ENCODE assay signal across 8 cellular contexts in genomic region chr13:114103801-114104625, GRCh38. TPM values are rescaled to one million over a fixed set of nuclear protein-coding genes. Genes with fewer than 3 reads are reported as not detected.
DNase-seq lines count a peak whose midpoint lies in the region; ATAC-seq, FAIRE-seq and TF ChIP-seq lines count a peak whose summit lies in the region.
"Not testable (repeated sequence)": the region's sequence is repeated elsewhere in the genome, so short reads cannot be mapped to it uniquely, and the experiment has no call there.

No MANE protein-coding gene starts in this region.

- CTCF ChIA-PET in activated CD8-positive, alpha-beta T cell treated with anti-CD3 and anti-CD28 coated beads, Interleukin-2, amount 10 ng/mL, durations not matched to agents 7 days and 5 days (lab: Charles Lee): not testable (repeated sequence)

- peak; percentile 84 for FAIRE-seq in urothelium cell line (lab: Jason Lieb, UNC)

- not testable (repeated sequence) for H3K9me3 ChIP-seq in BLaER1 treated with 17β-estradiol and CSF1 and Interleukin-3, amounts not matched to agents 10 nM and 100 nM (replicated peaks in 1 of 11); RWPE2 (ENCODE audit: severe bottlenecking); right atrium auricular region; psoas muscle

- peak overlapping the region; percentile 30 for H3K27ac Mint-ChIP-seq in activated CD8-positive, alpha-beta T cell treated with anti-CD3 and anti-CD28 coated beads, Interleukin-2, amount 10 ng/mL, durations not matched to agents 7 days and 5 days
- not testable (repeated sequence) for H3K27ac Mint-ChIP-seq in activated naive CD8-positive, alpha-beta T cell treated with anti-CD3 and anti-CD28 coated beads, Interleukin-2, amount 10 ng/mL, durations not matched to agents 7 days and 5 days
- peak overlapping the region; percentile 60 to 98 (median 90) for H3K27ac Mint-ChIP-seq in naive thymus-derived CD8-positive, alpha-beta T cell

- peak overlapping the region in 2 of 11 experiments; percentile 16 to 43; a peak in 2 of 22 replicates for H3K27ac ChIP-seq in BLaER1 treated with 17β-estradiol and CSF1 and Interleukin-3, amounts not matched to agents 10 nM and 100 nM
- H3K27ac ChIP-seq in RWPE2 (ENCODE audit: poor library complexity, severe bottlenecking); right atrium auricular region; psoas muscle: not testable (repeated sequence)

- DNase-seq in RWPE2 (ENCODE audit: low spot score): peak; percentile 51
- not testable (repeated sequence) for DNase-seq in activated CD8-positive, alpha-beta T cell treated with anti-CD3 and anti-CD28 coated beads, Interleukin-2, amount 10 ng/mL, durations not matched to agents 7 days and 5 days; urothelium cell line (ENCODE audit: low spot score)
- peak; percentile 24 for DNase-seq in activated naive CD8-positive, alpha-beta T cell treated with anti-CD3 and anti-CD28 coated beads, Interleukin-2, amount 10 ng/mL, durations not matched to agents 7 days and 5 days
- DNase-seq in right atrium auricular region (ENCODE audit: low spot score): peak; percentile 38
- DNase-seq in naive thymus-derived CD8-positive, alpha-beta T cell: peak in 3 of 10 donors; percentile 41 to 64 (median 44)
- peak; percentile 12 to 40 for DNase-seq in psoas muscle

- H3K4me3 Mint-ChIP-seq in activated CD8-positive, alpha-beta T cell treated with anti-CD3 and anti-CD28 coated beads, Interleukin-2, amount 10 ng/mL, durations not matched to agents 7 days and 5 days; activated naive CD8-positive, alpha-beta T cell treated with anti-CD3 and anti-CD28 coated beads, Interleukin-2, amount 10 ng/mL, durations not matched to agents 7 days and 5 days: not testable (repeated sequence)
- peak overlapping the region; percentile 22 to 88 (median 59) for H3K4me3 Mint-ChIP-seq in naive thymus-derived CD8-positive, alpha-beta T cell

- H3K36me3 Mint-ChIP-seq in activated CD8-positive, alpha-beta T cell treated with anti-CD3 and anti-CD28 coated beads, Interleukin-2, amount 10 ng/mL, durations not matched to agents 7 days and 5 days (ENCODE audit: low read depth): peaks cover 18% of the 10 kb centered on the region
- H3K36me3 Mint-ChIP-seq in activated naive CD8-positive, alpha-beta T cell treated with anti-CD3 and anti-CD28 coated beads, Interleukin-2, amount 10 ng/mL, durations not matched to agents 7 days and 5 days: not testable (repeated sequence)
- H3K36me3 Mint-ChIP-seq in naive thymus-derived CD8-positive, alpha-beta T cell: peaks cover 0 to 52% (median 6%) of the 10 kb centered on the region in 3 donors

- whole genome bisulfite sequencing in psoas muscle, 3 donors: 89 to 96% (median 93%) methylated on average over 28 to 59 of the region's 61 CpGs

- H3K9ac ChIP-seq in BLaER1 treated with 17β-estradiol and CSF1 and Interleukin-3, amounts not matched to agents 10 nM and 100 nM: not testable (repeated sequence)

- POLR2A ChIA-PET in activated CD8-positive, alpha-beta T cell treated with anti-CD3 and anti-CD28 coated beads, Interleukin-2, amount 10 ng/mL, durations not matched to agents 7 days and 5 days (lab: Charles Lee); activated naive CD8-positive, alpha-beta T cell treated with anti-CD3 and anti-CD28 coated beads, Interleukin-2, amount 10 ng/mL, durations not matched to agents 7 days and 5 days (lab: Charles Lee); naive thymus-derived CD8-positive, alpha-beta T cell (lab: Charles Lee): not testable (repeated sequence)

- ATAC-seq in RWPE2 (ENCODE audit: low read depth); activated CD8-positive, alpha-beta T cell treated with anti-CD3 and anti-CD28 coated beads, Interleukin-2, amount 10 ng/mL, durations not matched to agents 7 days and 5 days; activated naive CD8-positive, alpha-beta T cell treated with anti-CD3 and anti-CD28 coated beads, Interleukin-2, amount 10 ng/mL, durations not matched to agents 7 days and 5 days (ENCODE audit: low read depth); naive thymus-derived CD8-positive, alpha-beta T cell; psoas muscle: not testable (repeated sequence)

- not testable (repeated sequence) for H3K4me3 ChIP-seq in BLaER1 treated with 17β-estradiol and CSF1 and Interleukin-3, amounts not matched to agents 10 nM and 100 nM; RWPE2 (ENCODE audit: severe bottlenecking); right atrium auricular region; psoas muscle

- TF ChIP-seq CTCF in RWPE2 (IDR thresholded peaks at IDR 0.05; ENCODE audit: poor library complexity, severe bottlenecking); right atrium auricular region (IDR thresholded peaks at IDR 0.05); psoas muscle (IDR thresholded peaks at IDR 0.05): not testable (repeated sequence)

- H3K36me3 ChIP-seq in BLaER1 treated with 17β-estradiol and CSF1 and Interleukin-3, amounts not matched to agents 10 nM and 100 nM: peaks cover 0 to 14% (median 0%) of the 10 kb centered on the region in 11 experiments; a peak in 4 of 22 replicates
- not testable (repeated sequence) for H3K36me3 ChIP-seq in RWPE2 (ENCODE audit: low read depth); right atrium auricular region; psoas muscle (ENCODE audit: insufficient read depth in 1 of 2, low read depth in 1 of 2)

- intact Hi-C loops in psoas muscle (cut with DNase I): loop anchor here (5.0 kb wide), 2 partner anchors 37 to 42 kb away; no protein-coding TSS in a partner anchor

- not testable (repeated sequence) for H3K27me3 Mint-ChIP-seq in activated CD8-positive, alpha-beta T cell treated with anti-CD3 and anti-CD28 coated beads, Interleukin-2, amount 10 ng/mL, durations not matched to agents 7 days and 5 days (ENCODE audit: low read depth); activated naive CD8-positive, alpha-beta T cell treated with anti-CD3 and anti-CD28 coated beads, Interleukin-2, amount 10 ng/mL, durations not matched to agents 7 days and 5 days; naive thymus-derived CD8-positive, alpha-beta T cell

- H4K20me1 ChIP-seq in BLaER1 treated with 17β-estradiol and CSF1 and Interleukin-3, amounts not matched to agents 10 nM and 100 nM: peaks cover 72 to 88% (median 82%) of the 10 kb centered on the region in 11 experiments

- peaks cover 16% of the 10 kb centered on the region for H3K4me1 Mint-ChIP-seq in activated CD8-positive, alpha-beta T cell treated with anti-CD3 and anti-CD28 coated beads, Interleukin-2, amount 10 ng/mL, durations not matched to agents 7 days and 5 days (ENCODE audit: low read depth)
- H3K4me1 Mint-ChIP-seq in activated naive CD8-positive, alpha-beta T cell treated with anti-CD3 and anti-CD28 coated beads, Interleukin-2, amount 10 ng/mL, durations not matched to agents 7 days and 5 days: peaks cover 11% of the 10 kb centered on the region
- peaks cover 31 to 79% (median 75%) of the 10 kb centered on the region in 4 donors for H3K4me1 Mint-ChIP-seq in naive thymus-derived CD8-positive, alpha-beta T cell

- not testable (repeated sequence) for H3K27me3 ChIP-seq in BLaER1 treated with 17β-estradiol and CSF1 and Interleukin-3, amounts not matched to agents 10 nM and 100 nM; RWPE2 (ENCODE audit: insufficient read depth, poor library complexity, severe bottlenecking); right atrium auricular region; psoas muscle (ENCODE audit: insufficient read depth in 3 of 3, low read length in 2 of 3)

- H3K4me1 ChIP-seq in BLaER1 treated with 17β-estradiol and CSF1 and Interleukin-3, amounts not matched to agents 10 nM and 100 nM: peaks cover 56 to 86% (median 83%) of the 10 kb centered on the region in 10 experiments
- H3K4me1 ChIP-seq in RWPE2 (ENCODE audit: insufficient read depth, poor library complexity, severe bottlenecking): not testable (repeated sequence)
- H3K4me1 ChIP-seq in right atrium auricular region (peaks cover 0 to 50% of the 10 kb centered on the region in 2 donors), psoas muscle (peaks cover 48% of the 10 kb centered on the region)

- H3K4me2 ChIP-seq in BLaER1 treated with 17β-estradiol and CSF1 and Interleukin-3, amounts not matched to agents 10 nM and 100 nM: peak overlapping the region; percentile 26 to 96 (median 89); a peak in 19 of 22 replicates

- H3K9me3 Mint-ChIP-seq in activated CD8-positive, alpha-beta T cell treated with anti-CD3 and anti-CD28 coated beads, Interleukin-2, amount 10 ng/mL, durations not matched to agents 7 days and 5 days (ENCODE audit: insufficient read depth); activated naive CD8-positive, alpha-beta T cell treated with anti-CD3 and anti-CD28 coated beads, Interleukin-2, amount 10 ng/mL, durations not matched to agents 7 days and 5 days; naive thymus-derived CD8-positive, alpha-beta T cell: not testable (repeated sequence)

RNA-seq across cellular contexts. Expression of gene RASA3, which starts 28.4 kb away (rescaled TPM):
- 10 to 100 TPM; 36.9 to 39.3 TPM for total RNA-seq in activated CD8-positive, alpha-beta T cell treated with anti-CD3 and anti-CD28 coated beads, Interleukin-2, amount 10 ng/mL, durations not matched to agents 7 days and 5 days
- total RNA-seq in activated naive CD8-positive, alpha-beta T cell treated with anti-CD3 and anti-CD28 coated beads, Interleukin-2, amount 10 ng/mL, durations not matched to agents 7 days and 5 days: 10 to 100 TPM; 65.6 to 73.9 TPM
- total RNA-seq in right atrium auricular region: 10 to 100 TPM; 10.2 to 13.2 TPM
- total RNA-seq in naive thymus-derived CD8-positive, alpha-beta T cell: 100 to 1,000 TPM; 194 to 196 TPM
- polyA plus RNA-seq in naive thymus-derived CD8-positive, alpha-beta T cell: 100 to 1,000 TPM in 2 of 3 donors, 10 to 100 TPM in 1; 62.2 to 169 (median 105) TPM
- 10 to 100 TPM in 3 of 4 donors, 1 to 10 TPM in 1; 9.2 to 20.2 (median 14.5) TPM for total RNA-seq in psoas muscle
- polyA plus RNA-seq in psoas muscle: 10 to 100 TPM in 1 of 3 donors, 1 to 10 TPM in 2; 4.8 to 24.4 (median 5.2) TPM
